1 cellular context compared by ENCODE assay signal in the genomic region with DNA sequence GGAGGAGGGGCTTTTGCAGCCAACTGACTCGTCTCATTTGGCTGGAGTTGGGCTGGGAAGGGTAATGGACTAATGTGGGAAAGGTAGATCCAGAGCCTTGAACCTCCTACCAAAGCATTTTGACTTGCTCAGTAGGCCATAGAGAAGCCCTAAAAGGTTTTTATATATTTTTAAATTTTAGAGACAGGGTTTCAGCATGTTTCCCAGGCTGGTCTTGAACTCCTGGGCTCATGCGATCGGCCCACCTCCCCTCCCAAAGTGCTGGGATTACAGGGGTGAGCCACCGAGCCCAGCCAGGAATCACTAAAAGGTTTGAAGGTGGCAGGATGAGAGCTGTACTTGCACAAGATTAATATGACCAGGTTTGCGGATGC.
TF ChIP-seq lines count a peak whose summit lies in the region.

No MANE protein-coding gene starts in this region.

TF ChIP-seq in SK-N-SH treated with all-trans-retinoic acid at 6 μM for 48 hours, 23 proteins besides CTCF, POLR2A, EP300 and RAD21 (continued from another document):
- TF ChIP-seq TCF4 (CRISPR knock-in tag; IDR thresholded peaks at IDR 0.05; ENCODE audit: borderline replicate concordance) = no peak
- TF ChIP-seq CSDC2 (CRISPR knock-in tag; IDR thresholded peaks at IDR 0.05) = no peak
- TF ChIP-seq ZNF70 (CRISPR knock-in tag; IDR thresholded peaks at IDR 0.05) = no peak
TF ChIP-seq in SK-N-SH treated with all-trans-retinoic acid at 6 μM for 48 hours: peak in this region for 0.
